1 cellular context compared by ENCODE assay signal in genomic region chr15:85781099-85781498, GRCh38.
A peak's percentile ranks its signal among the peaks of the same experiment; 100 is the strongest.
TF ChIP-seq lines count a peak whose summit lies in the region.

No MANE protein-coding gene starts in this region.

TF ChIP-seq in HepG2, 621 proteins besides CTCF, POLR2A, EP300 and RAD21 (continued from another document and continues in another):
- TF ChIP-seq ZNF512 (CRISPR knock-in tag; IDR thresholded peaks at IDR 0.05) (no peak), HOMEZ (CRISPR knock-in tag; IDR thresholded peaks at IDR 0.05; ENCODE audit: low read depth) (peak; percentile 81; the same call in 1 of the 2 replicates), ZNF513 (CRISPR knock-in tag; conservative IDR thresholded peaks at IDR 0.05) (no peak), MLXIP (CRISPR knock-in tag; IDR thresholded peaks at IDR 0.05; ENCODE audit: borderline replicate concordance) (no peak), ZNF337 (CRISPR knock-in tag; IDR thresholded peaks at IDR 0.05; ENCODE audit: borderline replicate concordance, low read depth) (no peak), POLR2AphosphoS2 (IDR thresholded peaks at IDR 0.05; ENCODE audit: low read depth, low read length) (no peak), TEF (CRISPR knock-in tag; IDR thresholded peaks at IDR 0.05) (no peak), ZNF644 (CRISPR knock-in tag; IDR thresholded peaks at IDR 0.05; ENCODE audit: low read depth) (peak; percentile 93), STAT5B (CRISPR knock-in tag; IDR thresholded peaks at IDR 0.05) (no peak), KAT8 (CRISPR knock-in tag; IDR thresholded peaks at IDR 0.05) (peak; percentile 77), SUZ12 (IDR thresholded peaks at IDR 0.05; ENCODE audit: low read depth, low read length) (no peak), WIZ (CRISPR knock-in tag; IDR thresholded peaks at IDR 0.05) (no peak), NFRKB (IDR thresholded peaks at IDR 0.05) (no peak), PHF8 (CRISPR knock-in tag; IDR thresholded peaks at IDR 0.05) (no peak), GLI4 (CRISPR knock-in tag; IDR thresholded peaks at IDR 0.05; ENCODE audit: borderline replicate concordance) (no peak), ZFP62 (CRISPR knock-in tag; IDR thresholded peaks at IDR 0.05) (no peak), RFX5 (IDR thresholded peaks at IDR 0.05; ENCODE audit: low read depth, low read length) (no peak), KLF12 (CRISPR knock-in tag; IDR thresholded peaks at IDR 0.05; ENCODE audit: borderline replicate concordance) (no peak), ETV5 (CRISPR knock-in tag; IDR thresholded peaks at IDR 0.05; ENCODE audit: borderline replicate concordance) (no peak), ARID4A (CRISPR knock-in tag; IDR thresholded peaks at IDR 0.05; ENCODE audit: borderline replicate concordance) (peak; percentile 33; the same call in 1 of the 2 replicates), ZNF883 (CRISPR knock-in tag; IDR thresholded peaks at IDR 0.05; ENCODE audit: not compliant biosample characterization) (no peak), TOPORS (CRISPR knock-in tag; IDR thresholded peaks at IDR 0.05) (no peak), ZBTB33 (CRISPR knock-in tag; IDR thresholded peaks at IDR 0.05) (no peak; the same call in 1 of the 2 replicates), HDAC2 (CRISPR knock-in tag; IDR thresholded peaks at IDR 0.05) (peak; percentile 78), SMAD9 (CRISPR knock-in tag; IDR thresholded peaks at IDR 0.05) (no peak), HMGA1 (CRISPR knock-in tag; conservative IDR thresholded peaks at IDR 0.05) (no peak), MYNN (CRISPR knock-in tag; IDR thresholded peaks at IDR 0.05; ENCODE audit: low read depth) (no peak), YY1 (IDR thresholded peaks at IDR 0.05; ENCODE audit: insufficient read depth, insufficient replicate concordance, low read depth, low read length) (peak; percentile 30), ZKSCAN1 (IDR thresholded peaks at IDR 0.05; ENCODE audit: low read length) (no peak), GZF1 (CRISPR knock-in tag; IDR thresholded peaks at IDR 0.05) (no peak), IRF2 (CRISPR knock-in tag; IDR thresholded peaks at IDR 0.05) (peak; percentile 18; the same call in 1 of the 2 replicates), AGO2 (optimal IDR thresholded peaks at IDR 0.05; ENCODE audit: low read depth, low read length) (no peak), ZNF768 (CRISPR knock-in tag; IDR thresholded peaks at IDR 0.05) (no peak), ASH2L (IDR thresholded peaks at IDR 0.05; ENCODE audit: insufficient read length, low read depth, low read length) (no peak), SKI (IDR thresholded peaks at IDR 0.05; ENCODE audit: partially characterized antibody) (peak; percentile 10), ZNF205 (CRISPR knock-in tag; IDR thresholded peaks at IDR 0.05) (no peak), HMG20B (CRISPR knock-in tag; conservative IDR thresholded peaks at IDR 0.05) (no peak), ZNF83 (CRISPR knock-in tag; IDR thresholded peaks at IDR 0.05; ENCODE audit: borderline replicate concordance) (no peak), ZNF407 (CRISPR knock-in tag; IDR thresholded peaks at IDR 0.05; ENCODE audit: not compliant biosample characterization) (no peak)
